ENCODE assay signal across 8 cellular contexts in genomic region chr3:192772495-192772894, GRCh38. TPM values are rescaled to one million over a fixed set of nuclear protein-coding genes. Genes with fewer than 3 reads are reported as not detected.
DNase-seq lines count a peak whose midpoint lies in the region; ATAC-seq and TF ChIP-seq lines count a peak whose summit lies in the region.

No MANE protein-coding gene starts in this region.

- H3K9me2 ChIP-seq in OCI-LY7 (ENCODE audit: insufficient read depth, low read length) = no peaks in the 10 kb centered on the region

- no peak overlapping the region for H3K27ac Mint-ChIP-seq in activated CD4-positive, alpha-beta T cell treated with anti-CD3 and anti-CD28 coated beads, Interleukin-2, amount 10 ng/mL, durations not matched to agents 24 days and 14 days

- peak; percentile 4 for DNase-seq in Caki2 (ENCODE audit: low read depth)
- no peak for DNase-seq in OCI-LY7 (ENCODE audit: low spot score)
- peak; percentile 40 for DNase-seq in globus pallidus (ENCODE audit: low spot score)
- DNase-seq in substantia nigra (lab: John Stamatoyannopoulos, UW) = peak in 27 of 49 donors; percentile 1 to 44 (median 19)
- no peak for DNase-seq in transverse colon
- DNase-seq in activated CD4-positive, alpha-beta T cell treated with anti-CD3 and anti-CD28 coated beads, Interleukin-2, amount 10 ng/mL, durations not matched to agents 24 days and 14 days = no peak

- POLR2A ChIA-PET in OCI-LY7 (lab: Charles Lee) = interaction anchor here (0.5 kb wide), 1 partner anchor 11 kb away, joined by 3 read pairs; no protein-coding TSS in a partner anchor

- no peak for TF ChIP-seq EP300 in transverse colon (IDR thresholded peaks at IDR 0.05; ENCODE audit: low read depth)

- no peaks in the 10 kb centered on the region for H3K9me3 ChIP-seq in OCI-LY7 (ENCODE audit: low read length)
- peaks cover 0 to 4% of the 10 kb centered on the region in 2 donors for H3K9me3 ChIP-seq in transverse colon

- no peak for TF ChIP-seq POLR2A in transverse colon (IDR thresholded peaks at IDR 0.05)

- no peak overlapping the region for H3K27ac ChIP-seq in OCI-LY7 (ENCODE audit: low read depth, low read length, poor library complexity, severe bottlenecking)
- H3K27ac ChIP-seq in substantia nigra (ENCODE audit: low read depth, low read length, poor library complexity, severe bottlenecking) = no peak overlapping the region
- no peak overlapping the region for H3K27ac ChIP-seq in transverse colon

- H3K4me3 ChIP-seq in OCI-LY7 (ENCODE audit: low read depth, low read length, poor library complexity, severe bottlenecking) (no peak overlapping the region), transverse colon (no peak overlapping the region)

- ATAC-seq in HG02885 (IDR thresholded peaks at IDR 0.05; ENCODE audit: poor library complexity, unreplicated experiment) (peak; percentile 61), GM18873 (IDR thresholded peaks at IDR 0.05; ENCODE audit: low FRiP score, unreplicated experiment) (no peak)

- TF ChIP-seq CTCF in OCI-LY7 (conservative IDR thresholded peaks at IDR 0.05; ENCODE audit: low read length) = peak; percentile 62
- no peak for TF ChIP-seq CTCF in transverse colon (IDR thresholded peaks at IDR 0.05)

- CTCF ChIA-PET in OCI-LY7 (lab: Charles Lee; ENCODE audit: unreplicated experiment) = no interaction called here

- no peak overlapping the region for H3K4me3 Mint-ChIP-seq in activated CD4-positive, alpha-beta T cell treated with anti-CD3 and anti-CD28 coated beads, Interleukin-2, amount 10 ng/mL, durations not matched to agents 24 days and 14 days

- in situ Hi-C loops in Caki2 (cut with HindIII; ENCODE audit: low pct_unique_long_range_greater_than_20kb, low sequenced_read_pairs) = no loop called here
- in situ Hi-C loops in transverse colon (cut with MboI; ENCODE audit: low pct_ligation_motif_present in 1 of 4, low pct_unique_long_range_greater_than_20kb in 1 of 4, low sequenced_read_pairs in 3 of 4) = no loop called here

- no peaks in the 10 kb centered on the region for H3K36me3 Mint-ChIP-seq in activated CD4-positive, alpha-beta T cell treated with anti-CD3 and anti-CD28 coated beads, Interleukin-2, amount 10 ng/mL, durations not matched to agents 24 days and 14 days (ENCODE audit: low read depth)

- no TSS peak for BruUV-seq in OCI-LY7 (replicated peaks; lab: Mats Ljungman, UMichigan)

- no peaks in the 10 kb centered on the region for H4K20me1 ChIP-seq in OCI-LY7 (ENCODE audit: insufficient read depth, low read length)

- H3K36me3 ChIP-seq in OCI-LY7 (ENCODE audit: insufficient read depth, low read length) = no peaks in the 10 kb centered on the region
- no peaks in the 10 kb centered on the region for H3K36me3 ChIP-seq in transverse colon

- H3K27me3 Mint-ChIP-seq in activated CD4-positive, alpha-beta T cell treated with anti-CD3 and anti-CD28 coated beads, Interleukin-2, amount 10 ng/mL, durations not matched to agents 24 days and 14 days = peaks cover 4% of the 10 kb centered on the region

- H3K4me2 ChIP-seq in OCI-LY7 (ENCODE audit: low read length) = no peak overlapping the region

- H3K27me3 ChIP-seq in transverse colon = no peaks in the 10 kb centered on the region

- H3K9me3 Mint-ChIP-seq in activated CD4-positive, alpha-beta T cell treated with anti-CD3 and anti-CD28 coated beads, Interleukin-2, amount 10 ng/mL, durations not matched to agents 24 days and 14 days = peaks cover 20% of the 10 kb centered on the region

- intact Hi-C loops in OCI-LY7 (cut with micrococcal nuclease; ENCODE audit: unreplicated experiment) (loop anchor here (5.0 kb wide), 1 partner anchor 575 kb away; no protein-coding TSS in a partner anchor), transverse colon (cut with DNase I; ENCODE audit: low total_unique reads) (no loop called here)
- intact Hi-C loops in activated CD4-positive, alpha-beta T cell treated with anti-CD3 and anti-CD28 coated beads, Interleukin-2, amount 10 ng/mL, durations not matched to agents 24 days and 14 days (cut with micrococcal nuclease) = no loop called here

- H3K79me2 ChIP-seq in OCI-LY7 (ENCODE audit: insufficient read depth, low read depth, low read length) = no peaks in the 10 kb centered on the region

- no peak overlapping the region for H2AFZ ChIP-seq in OCI-LY7 (ENCODE audit: low read length)

- no peaks in the 10 kb centered on the region for H3K4me1 ChIP-seq in OCI-LY7 (ENCODE audit: insufficient read depth, low read length, poor library complexity, severe bottlenecking)
- H3K4me1 ChIP-seq in transverse colon = no peaks in the 10 kb centered on the region

- H3K4me1 Mint-ChIP-seq in activated CD4-positive, alpha-beta T cell treated with anti-CD3 and anti-CD28 coated beads, Interleukin-2, amount 10 ng/mL, durations not matched to agents 24 days and 14 days = no peaks in the 10 kb centered on the region

- 53 to 54% methylated on average over 5 of the region's 5 CpGs for WGBS in transverse colon (ENCODE audit: low coverage in 1 of 2), 2 donors

RNA-seq across cellular contexts. Expression of gene FGF12, which starts 45.2 kb away (rescaled TPM):
- 1.5 and 2.6 TPM in 2 replicates for total RNA-seq in Caki2 (2014; rRNA removed; shearing (Covaris generic); ENCODE audit: low replicate concordance)
- 0.06 TPM in 1 of 2 replicates, not detected in the other for total RNA-seq in OCI-LY7 (2014; rRNA removed; shearing (Covaris generic))
- total RNA-seq in OCI-LY7 (2022) (1.5 and 1.7 TPM in 2 replicates), transverse colon (under 1 TPM in 2 of 4 donors, not detected in 2; 0.32 to 0.55 TPM)
- total RNA-seq in activated CD4-positive, alpha-beta T cell treated with anti-CD3 and anti-CD28 coated beads, Interleukin-2, amount 10 ng/mL, durations not matched to agents 24 days and 14 days = not detected in 2 replicates

Comparison
In these comparisons a context has a peak if more than half of its experiments do, and no peak if none do; other contexts are left out.
1. DNase-seq: peak in Caki2 (single experiment), globus pallidus (single experiment) and substantia nigra (27 of 49); none in OCI-LY7 (single experiment), transverse colon (single experiment) and activated CD4-positive, alpha-beta T cell treated with anti-CD3 and anti-CD28 coated beads, Interleukin-2, amount 10 ng/mL, durations not matched to agents 24 days and 14 days (single experiment).